9 cellular contexts compared by ENCODE assay signal in genomic region chr11:47354913-47355282, GRCh38. TPM values are rescaled to one million over a fixed set of nuclear protein-coding genes. Genes with fewer than 3 reads are reported as not detected.
DNase-seq lines count a peak whose midpoint lies in the region; ATAC-seq and TF ChIP-seq lines count a peak whose summit lies in the region.
"Had no signal": no experiment of that assay in that cellular context is flagged by ENCODE, and none has a peak within 500 bp of the region (broad histone marks: within the 10 kb centered on the region; RNA-seq: fewer than 3 reads in every experiment).

No MANE protein-coding gene starts in this region.

- TF ChIP-seq EP300 in ovary (IDR thresholded peaks at IDR 0.05): no peak

- TF ChIP-seq CTCF in AG10803 (conservative IDR thresholded peaks at IDR 0.05; ENCODE audit: low read length) (no peak), VCaP (conservative IDR thresholded peaks at IDR 0.05) (no peak), heart left ventricle (IDR thresholded peaks at IDR 0.05) (no peak), ovary (IDR thresholded peaks at IDR 0.05) (no peak)

- H3K4me3 Mint-ChIP-seq in activated naive CD4-positive, alpha-beta T cell treated with anti-CD3 and anti-CD28 coated beads, Interleukin-2, amount 10 ng/mL, durations not matched to agents 7 days and 5 days: no peak overlapping the region
- H3K4me3 Mint-ChIP-seq in natural killer cell treated with Interleukin-12 subunit alpha and Interleukin-12 subunit beta and Interleukin-15 and Interleukin-18, amount 100 ng/mL, for 72 hours: no peak overlapping the region

- CTCF ChIA-PET in activated naive CD4-positive, alpha-beta T cell treated with anti-CD3 and anti-CD28 coated beads, Interleukin-2, amount 10 ng/mL, durations not matched to agents 7 days and 5 days (lab: Charles Lee): interaction anchor here (1.0 kb wide), 1 partner anchor 177 kb away, joined by 3 read pairs; no protein-coding TSS in a partner anchor

- WGBS in heart left ventricle, 4 donors: 9 to 18% (median 10%) methylated on average over 17 to 32 of the region's 32 CpGs
- WGBS in ovary, 3 donors: 3 to 8% (median 4%) methylated on average over 16 to 32 of the region's 32 CpGs

- DNase-seq in AG10803 (ENCODE audit: low read depth) (no peak), heart left ventricle (peak in 1 of 5 donors; percentile 23), ovary (no peak), hepatic stellate cell (ENCODE audit: low spot score) (no peak)
- no peak for DNase-seq in activated naive CD4-positive, alpha-beta T cell treated with anti-CD3 and anti-CD28 coated beads, Interleukin-2, amount 10 ng/mL, durations not matched to agents 7 days and 5 days
- no peak for DNase-seq in natural killer cell treated with Interleukin-12 subunit alpha and Interleukin-12 subunit beta and Interleukin-15 and Interleukin-18, amount 100 ng/mL, for 72 hours (ENCODE audit: low spot score)
- DNase-seq: activated naive CD4-positive, alpha-beta T cell had no signal

- peaks cover 0 to 15% (median 6%) of the 10 kb centered on the region in 9 donors for H3K36me3 ChIP-seq in heart left ventricle
- no peaks in the 10 kb centered on the region for H3K36me3 ChIP-seq in ovary

- intact Hi-C loops in heart left ventricle (cut with DNase I) (loop anchor here (1.0 to 10.0 kb wide), 20 partner anchors 68 to 470 kb away; partner anchors contain the start of genes ARFGAP2 (in 5 of the 10), MADD (in 5 of the 10), NR1H3 (in 3 of the 10) and PACSIN3 (in 1 of the 10)), ovary (cut with DNase I) (loop anchor here (5.0 to 10.0 kb wide), 9 partner anchors 90 to 470 kb away; partner anchors contain the start of genes ARFGAP2 (in 2 of the 4) and NR1H3 (in 1 of the 4))

- no peak overlapping the region for H3K27ac Mint-ChIP-seq in activated naive CD4-positive, alpha-beta T cell treated with anti-CD3 and anti-CD28 coated beads, Interleukin-2, amount 10 ng/mL, durations not matched to agents 7 days and 5 days
- H3K27ac Mint-ChIP-seq in natural killer cell treated with Interleukin-12 subunit alpha and Interleukin-12 subunit beta and Interleukin-15 and Interleukin-18, amount 100 ng/mL, for 72 hours: no peak overlapping the region

- H3K36me3 Mint-ChIP-seq in activated naive CD4-positive, alpha-beta T cell treated with anti-CD3 and anti-CD28 coated beads, Interleukin-2, amount 10 ng/mL, durations not matched to agents 7 days and 5 days: no peaks in the 10 kb centered on the region
- no peaks in the 10 kb centered on the region for H3K36me3 Mint-ChIP-seq in natural killer cell treated with Interleukin-12 subunit alpha and Interleukin-12 subunit beta and Interleukin-15 and Interleukin-18, amount 100 ng/mL, for 72 hours

- H3K4me1 ChIP-seq in heart left ventricle (peaks cover 0 to 31% (median 6%) of the 10 kb centered on the region in 12 donors), ovary (ENCODE audit: insufficient read depth) (peaks cover 2% of the 10 kb centered on the region)

- H3K27ac ChIP-seq in VCaP: peak overlapping the region; percentile 55; the same call in 1 of the 2 replicates
- peak overlapping the region; percentile 70 to 99 (median 93) for H3K27ac ChIP-seq in heart left ventricle
- H3K27ac ChIP-seq in ovary: peak overlapping the region in 1 of 2 donors; percentile 72

- no peaks in the 10 kb centered on the region for H3K9me3 Mint-ChIP-seq in activated naive CD4-positive, alpha-beta T cell treated with anti-CD3 and anti-CD28 coated beads, Interleukin-2, amount 10 ng/mL, durations not matched to agents 7 days and 5 days
- no peaks in the 10 kb centered on the region for H3K9me3 Mint-ChIP-seq in natural killer cell treated with Interleukin-12 subunit alpha and Interleukin-12 subunit beta and Interleukin-15 and Interleukin-18, amount 100 ng/mL, for 72 hours

- peaks cover 8% of the 10 kb centered on the region for H3K4me1 Mint-ChIP-seq in activated naive CD4-positive, alpha-beta T cell treated with anti-CD3 and anti-CD28 coated beads, Interleukin-2, amount 10 ng/mL, durations not matched to agents 7 days and 5 days
- H3K4me1 Mint-ChIP-seq in natural killer cell treated with Interleukin-12 subunit alpha and Interleukin-12 subunit beta and Interleukin-15 and Interleukin-18, amount 100 ng/mL, for 72 hours (ENCODE audit: low read depth in 2 of 2): peaks cover 7 to 9% of the 10 kb centered on the region in 2 donors

- H3K4me3 ChIP-seq in AG10803 (ENCODE audit: low read length): peak overlapping the region; percentile 39
- H3K4me3 ChIP-seq in heart left ventricle: peak overlapping the region; percentile 18 to 72 (median 50)
- peak overlapping the region; percentile 49 for H3K4me3 ChIP-seq in ovary

- ATAC-seq in heart left ventricle (peak in 2 of 4 donors; percentile 2 to 14), HG03457 (IDR thresholded peaks at IDR 0.05; ENCODE audit: unreplicated experiment) (no peak)
- ATAC-seq in natural killer cell treated with Interleukin-12 subunit alpha and Interleukin-12 subunit beta and Interleukin-15 and Interleukin-18, amount 100 ng/mL, for 72 hours: no peak

- H3K27me3 Mint-ChIP-seq in activated naive CD4-positive, alpha-beta T cell treated with anti-CD3 and anti-CD28 coated beads, Interleukin-2, amount 10 ng/mL, durations not matched to agents 7 days and 5 days: no peaks in the 10 kb centered on the region
- no peaks in the 10 kb centered on the region for H3K27me3 Mint-ChIP-seq in natural killer cell treated with Interleukin-12 subunit alpha and Interleukin-12 subunit beta and Interleukin-15 and Interleukin-18, amount 100 ng/mL, for 72 hours

- H3K27me3 ChIP-seq in heart left ventricle (no peaks in the 10 kb centered on the region), ovary (no peaks in the 10 kb centered on the region)

- H3K9me3 ChIP-seq in heart left ventricle: no peaks in the 10 kb centered on the region
- H3K9me3 ChIP-seq in ovary: no peaks in the 10 kb centered on the region

- TF ChIP-seq POLR2A in heart left ventricle (IDR thresholded peaks at IDR 0.05) (no peak), ovary (IDR thresholded peaks at IDR 0.05) (no peak)

RNA-seq across cellular contexts. Expression of gene MYBPC3, which starts 2.4 kb away (rescaled TPM):
- total RNA-seq in heart left ventricle (1,000 to 10,000 TPM; 1,340 to 3,074 (median 2,074) TPM), ovary (under 1 TPM in 3 of 7 donors, not detected in 4; 0.18 to 0.40 (median 0.32) TPM)
- polyA plus RNA-seq in heart left ventricle (1,000 to 10,000 TPM in 1 of 2 donors, 100 to 1,000 TPM in 1; 425 to 1,204 TPM), ovary (under 1 TPM; 0.05 to 0.22 TPM)
- not detected for total RNA-seq in natural killer cell treated with Interleukin-12 subunit alpha and Interleukin-12 subunit beta and Interleukin-15 and Interleukin-18, amount 100 ng/mL, for 72 hours

RNA-seq across cellular contexts. Expression of gene SPI1, which starts 23.4 kb away (rescaled TPM):
- total RNA-seq in heart left ventricle (10 to 100 TPM in 4 of 9 donors, 1 to 10 TPM in 5; 2.8 to 78.9 (median 8.5) TPM), ovary (10 to 100 TPM in 2 of 7 donors, 1 to 10 TPM in 5; 5.1 to 21.5 (median 8.5) TPM)
- polyA plus RNA-seq in heart left ventricle (1 to 10 TPM; 4.3 to 7.7 TPM), ovary (1 to 10 TPM; 3.9 to 6.8 TPM)
- 1 to 10 TPM; 2.0 to 2.5 TPM for total RNA-seq in natural killer cell treated with Interleukin-12 subunit alpha and Interleukin-12 subunit beta and Interleukin-15 and Interleukin-18, amount 100 ng/mL, for 72 hours

RNA-seq across cellular contexts. Expression of gene SLC39A13, which starts 53.5 kb away (rescaled TPM):
- total RNA-seq in heart left ventricle (10 to 100 TPM; 33.5 to 82.8 (median 45.3) TPM), ovary (10 to 100 TPM; 38.7 to 60.2 (median 51.7) TPM)
- polyA plus RNA-seq in heart left ventricle (10 to 100 TPM; 56.5 to 97.3 TPM), ovary (10 to 100 TPM in 1 of 2 donors, 1 to 10 TPM in 1; 2.8 to 54.8 TPM)
- 10 to 100 TPM; 20.9 to 31.3 TPM for total RNA-seq in natural killer cell treated with Interleukin-12 subunit alpha and Interleukin-12 subunit beta and Interleukin-15 and Interleukin-18, amount 100 ng/mL, for 72 hours

Comparison
In these comparisons a context has a peak if more than half of its experiments do, and no peak if none do; other contexts are left out.
1. RNA of gene MYBPC3, which starts 2.4 kb away (total RNA-seq): 1,340 to 3,074 TPM in heart left ventricle; not detected in natural killer cell treated with Interleukin-12 subunit alpha and Interleukin-12 subunit beta and Interleukin-15 and Interleukin-18, amount 100 ng/mL, for 72 hours and 0.18 to 0.40 TPM in ovary; every median in the first group is over 100 times any median in the second.
2. Peak in every context shown above with its lines, with median percentiles within 50 percentile points of each other: H3K4me3 ChIP-seq.